In the genomic region with DNA sequence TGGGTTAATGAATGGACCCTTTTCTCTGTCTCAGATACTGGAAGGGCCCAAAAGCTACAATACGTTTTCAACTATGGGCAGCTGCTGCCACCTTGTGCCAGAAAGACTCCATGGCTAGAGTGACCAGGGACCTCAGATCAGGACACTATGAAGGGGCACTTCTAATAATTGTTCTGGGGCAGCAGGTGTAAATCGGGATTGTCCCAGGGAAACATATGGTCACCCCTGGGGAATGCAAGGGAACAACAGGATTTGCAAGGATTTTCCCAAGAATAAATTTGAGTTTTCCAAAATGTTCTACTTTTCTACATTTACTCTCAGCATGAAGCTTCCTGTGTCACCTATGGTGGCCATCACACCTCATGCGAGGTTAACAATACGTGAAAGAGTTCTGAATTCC, we compare ENCODE assay signal across 8 cellular contexts.
DNase-seq lines count a peak whose midpoint lies in the region; ATAC-seq lines count a peak whose summit lies in the region.

No MANE protein-coding gene starts in this region.

- no peaks in the 10 kb centered on the region for H3K4me1 Mint-ChIP-seq in effector memory CD8-positive, alpha-beta T cell (ENCODE audit: low read depth in 2 of 2)

- H3K4me3 Mint-ChIP-seq in effector memory CD8-positive, alpha-beta T cell: no peak overlapping the region

- ATAC-seq in HG03175 (IDR thresholded peaks at IDR 0.05; ENCODE audit: unreplicated experiment) (peak; percentile 82), HG02588 (IDR thresholded peaks at IDR 0.05; ENCODE audit: unreplicated experiment) (no peak)
- peak; percentile 89 for ATAC-seq in effector memory CD8-positive, alpha-beta T cell (replicated peaks)

- peak; percentile 34 for DNase-seq in DMS153 (lab: John Stamatoyannopoulos, UW)
- DNase-seq in NCI-H82 (lab: John Stamatoyannopoulos, UW): peak; percentile 67
- peak; percentile 13 to 31 for DNase-seq in activated CD8-positive, alpha-beta memory T cell treated with anti-CD3 and anti-CD28 coated beads for 1 hour (ENCODE audit: extremely low read depth in 1 of 2, low read depth in 1 of 2)
- DNase-seq in effector memory CD8-positive, alpha-beta T cell: peak; percentile 52 to 63 (median 60)
- DNase-seq in middle frontal gyrus (ENCODE audit: extremely low spot score, low spot score): peak; percentile 20
- peak; percentile 48 to 65 (median 53) for DNase-seq in stimulated activated naive CD4-positive, alpha-beta T cell (lab: John Stamatoyannopoulos, UW)

- no peaks in the 10 kb centered on the region for H3K36me3 Mint-ChIP-seq in effector memory CD8-positive, alpha-beta T cell (ENCODE audit: insufficient read depth)

- H3K27me3 Mint-ChIP-seq in effector memory CD8-positive, alpha-beta T cell: peaks cover 27 to 33% of the 10 kb centered on the region in 2 donors

- H3K9me3 Mint-ChIP-seq in effector memory CD8-positive, alpha-beta T cell: no peaks in the 10 kb centered on the region

- no peak overlapping the region for H3K27ac Mint-ChIP-seq in effector memory CD8-positive, alpha-beta T cell
